ENCODE assay signal across 1 cellular context in the genomic region with DNA sequence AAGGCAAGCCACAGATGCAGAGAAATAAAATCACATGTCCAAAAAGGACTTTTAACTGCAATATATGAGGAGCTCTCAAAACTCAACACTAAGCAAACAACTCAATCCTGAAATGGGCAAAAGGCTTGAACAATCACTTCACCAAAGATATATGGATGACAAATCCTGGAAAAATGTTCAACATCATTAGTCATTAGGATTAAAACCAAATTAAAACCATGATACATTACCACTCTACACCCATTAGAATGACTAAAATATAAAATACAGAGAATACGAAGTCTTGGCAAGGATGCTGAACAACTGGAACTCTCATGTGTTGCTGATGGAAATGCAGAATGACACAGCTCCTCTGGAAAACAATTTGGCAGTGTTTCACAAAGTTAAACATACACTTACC.
TF ChIP-seq lines count a peak whose summit lies in the region.

No MANE protein-coding gene starts in this region.

TF ChIP-seq in SK-N-SH treated with all-trans-retinoic acid at 6 μM for 48 hours, 23 proteins besides CTCF, POLR2A, EP300 and RAD21:
- TF ChIP-seq TCF4 (CRISPR knock-in tag; IDR thresholded peaks at IDR 0.05; ENCODE audit: borderline replicate concordance) (no peak), GLIS3 (CRISPR knock-in tag; IDR thresholded peaks at IDR 0.05) (no peak), ZNF8 (CRISPR knock-in tag; IDR thresholded peaks at IDR 0.05) (no peak), ZNF70 (CRISPR knock-in tag; IDR thresholded peaks at IDR 0.05) (no peak), ESRRG (CRISPR knock-in tag; IDR thresholded peaks at IDR 0.05) (no peak), CSDC2 (CRISPR knock-in tag; IDR thresholded peaks at IDR 0.05) (no peak)
- TF ChIP-seq, protein P1, sequence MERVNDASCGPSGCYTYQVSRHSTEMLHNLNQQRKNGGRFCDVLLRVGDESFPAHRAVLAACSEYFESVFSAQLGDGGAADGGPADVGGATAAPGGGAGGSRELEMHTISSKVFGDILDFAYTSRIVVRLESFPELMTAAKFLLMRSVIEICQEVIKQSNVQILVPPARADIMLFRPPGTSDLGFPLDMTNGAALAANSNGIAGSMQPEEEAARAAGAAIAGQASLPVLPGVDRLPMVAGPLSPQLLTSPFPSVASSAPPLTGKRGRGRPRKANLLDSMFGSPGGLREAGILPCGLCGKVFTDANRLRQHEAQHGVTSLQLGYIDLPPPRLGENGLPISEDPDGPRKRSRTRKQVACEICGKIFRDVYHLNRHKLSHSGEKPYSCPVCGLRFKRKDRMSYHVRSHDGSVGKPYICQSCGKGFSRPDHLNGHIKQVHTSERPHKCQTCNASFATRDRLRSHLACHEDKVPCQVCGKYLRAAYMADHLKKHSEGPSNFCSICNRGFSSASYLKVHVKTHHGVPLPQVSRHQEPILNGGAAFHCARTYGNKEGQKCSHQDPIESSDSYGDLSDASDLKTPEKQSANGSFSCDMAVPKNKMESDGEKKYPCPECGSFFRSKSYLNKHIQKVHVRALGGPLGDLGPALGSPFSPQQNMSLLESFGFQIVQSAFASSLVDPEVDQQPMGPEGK (CRISPR knock-in tag; IDR thresholded peaks at IDR 0.05; ENCODE audit: borderline replicate concordance), result no peak
